8 cellular contexts compared by ENCODE assay signal in the genomic region with DNA sequence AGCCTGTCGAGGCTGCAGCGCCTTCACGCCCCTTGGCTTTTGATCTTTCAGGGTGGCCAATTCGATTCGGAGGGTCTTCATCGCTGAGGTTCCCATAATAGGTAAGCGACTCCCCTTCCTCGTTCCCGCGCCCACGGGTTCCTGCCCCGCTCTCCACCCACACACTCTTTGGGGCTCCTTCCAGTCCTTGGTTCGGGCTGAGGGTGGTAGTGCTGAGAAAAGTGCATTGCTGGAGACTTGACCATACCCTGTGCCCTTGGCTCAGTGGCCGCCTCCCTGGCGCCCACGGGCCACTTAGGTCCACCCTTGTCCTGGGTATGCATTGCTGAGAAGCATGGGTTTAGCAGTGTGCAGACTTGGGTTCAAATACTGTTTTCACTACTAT. TPM values are rescaled to one million over a fixed set of nuclear protein-coding genes. Genes with fewer than 3 reads are reported as not detected.
DNase-seq lines count a peak whose midpoint lies in the region; ATAC-seq and TF ChIP-seq lines count a peak whose summit lies in the region.

No MANE protein-coding gene starts in this region.

- no peak overlapping the region for H2AFZ ChIP-seq in mesenchymal stem cell (ENCODE audit: low read depth, low read length)

- peak overlapping the region; percentile 13 for H2BK15ac ChIP-seq in mesenchymal stem cell (ENCODE audit: low read depth, poor library complexity, severe bottlenecking)

- WGBS in mesenchymal stem cell = 0% methylated on average over 6 of the region's 16 CpGs

- H3K4ac ChIP-seq in mesenchymal stem cell (ENCODE audit: low read depth in 1 of 2, low read length in 2 of 2) = peak overlapping the region; percentile 15 to 88

- H3K27ac Mint-ChIP-seq in CD8-positive, alpha-beta memory T cell = peak overlapping the region; percentile 58 to 100 (median 99)

- intact Hi-C loops in breast epithelium (cut with DNase I; ENCODE audit: low total_unique reads) = no loop called here
- intact Hi-C loops in vagina (cut with DNase I) = loop anchor here (5.0 kb wide), 1 partner anchor 54 kb away; no protein-coding TSS in a partner anchor

- peak overlapping the region in 1 of 2 experiments; percentile 23 for H3K23ac ChIP-seq in mesenchymal stem cell (ENCODE audit: low read length in 2 of 2)

- H4K91ac ChIP-seq in mesenchymal stem cell (ENCODE audit: low read length) = peak overlapping the region; percentile 55

- no peak overlapping the region for H2BK12ac ChIP-seq in mesenchymal stem cell (ENCODE audit: low read length in 2 of 2)

- no peak overlapping the region for H2AK5ac ChIP-seq in mesenchymal stem cell (ENCODE audit: low read length, severe bottlenecking)

- peak overlapping the region in 1 of 2 experiments; percentile 73 for H3K18ac ChIP-seq in mesenchymal stem cell (ENCODE audit: low read depth in 1 of 2, low read length in 2 of 2)

- H3K36me3 Mint-ChIP-seq in CD8-positive, alpha-beta memory T cell = peaks cover 3 to 81% (median 10%) of the 10 kb centered on the region in 3 donors

- H3K27me3 ChIP-seq in CD8-positive, alpha-beta memory T cell (ENCODE audit: insufficient read depth, low read length, poor library complexity, severe bottlenecking) = no peaks in the 10 kb centered on the region
- H3K27me3 ChIP-seq in HUES6 (ENCODE audit: control insufficient read depth, insufficient read depth, low read length) (no peaks in the 10 kb centered on the region), breast epithelium (no peaks in the 10 kb centered on the region), mesenchymal stem cell (ENCODE audit: control insufficient read depth in 1 of 2, insufficient read depth in 1 of 2, low read length in 2 of 2) (no peaks in the 10 kb centered on the region), vagina (no peaks in the 10 kb centered on the region)

- peak overlapping the region; percentile 81 for H3K27ac ChIP-seq in CD8-positive, alpha-beta memory T cell (ENCODE audit: low read depth, low read length)
- H3K27ac ChIP-seq in HUES6 (ENCODE audit: low read depth, low read length) (no peak overlapping the region; the same call in 1 of the 2 replicates), breast epithelium (peak overlapping the region; percentile 90 to 93), mesenchymal stem cell (ENCODE audit: low read length, poor library complexity, severe bottlenecking) (no peak overlapping the region), vagina (peak overlapping the region; percentile 94)

- H3K9ac ChIP-seq in HUES6 (ENCODE audit: low read length) (peak overlapping the region; percentile 93), mesenchymal stem cell (ENCODE audit: low read length) (peak overlapping the region; percentile 94)

- peak overlapping the region; percentile 85 to 100 (median 99) for H3K4me3 Mint-ChIP-seq in CD8-positive, alpha-beta memory T cell

- peak overlapping the region; percentile 68 for H3K4me2 ChIP-seq in mesenchymal stem cell (ENCODE audit: low read length, poor library complexity, severe bottlenecking)

- no peak overlapping the region for H2BK5ac ChIP-seq in mesenchymal stem cell (ENCODE audit: low read depth, low read length, poor library complexity, severe bottlenecking)

- peak overlapping the region in 1 of 2 experiments; percentile 70 for H3K14ac ChIP-seq in mesenchymal stem cell (ENCODE audit: low read length in 2 of 2)

- TF ChIP-seq POLR2A in breast epithelium (IDR thresholded peaks at IDR 0.05) = no peak
- no peak for TF ChIP-seq POLR2A in vagina (IDR thresholded peaks at IDR 0.05)

- H2BK120ac ChIP-seq in mesenchymal stem cell (ENCODE audit: low read depth, low read length) = peak overlapping the region; percentile 8

- peaks cover 36 to 42% (median 41%) of the 10 kb centered on the region in 3 donors for H3K4me1 Mint-ChIP-seq in CD8-positive, alpha-beta memory T cell

- H4K8ac ChIP-seq in mesenchymal stem cell (ENCODE audit: low read length) = no peak overlapping the region

- CTCF ChIA-PET in CD8-positive, alpha-beta memory T cell (lab: Charles Lee) = interaction anchor here (0.8 to 2.4 kb wide), 18 partner anchors 8 to 159 kb away, joined by 3 to 34 read pairs (median 5); a partner anchor contains a TSS

- peaks cover 8% of the 10 kb centered on the region for H3K79me1 ChIP-seq in mesenchymal stem cell (replicated peaks; ENCODE audit: low read length, poor library complexity, severe bottlenecking)

- H3K4me3 ChIP-seq in CD8-positive, alpha-beta memory T cell (ENCODE audit: low read length) = peak overlapping the region; percentile 92
- H3K4me3 ChIP-seq in HUES6 (ENCODE audit: low read depth, low read length) = peak overlapping the region; percentile 97
- peak overlapping the region; percentile 98 to 100 (median 99) for H3K4me3 ChIP-seq in breast epithelium
- H3K4me3 ChIP-seq in mesenchymal stem cell (ENCODE audit: insufficient read depth in 1 of 2, low read depth in 1 of 2, low read length in 2 of 2) = peak overlapping the region; percentile 72 to 96
- peak overlapping the region; percentile 93 to 99 for H3K4me3 ChIP-seq in vagina

- DNase-seq in CD8-positive, alpha-beta memory T cell = no peak
- DNase-seq in breast epithelium (ENCODE audit: low spot score in 2 of 2) (no peak), mesenchymal stem cell (peak; percentile 32), vagina (ENCODE audit: extremely low spot score in 2 of 2) (no peak), NCI-H2171 treated with DMSO at 0.1 percent for 48 hours (lab: John Stamatoyannopoulos, UW) (no peak), cerebellum (ENCODE audit: low spot score) (no peak)

- H3K27me3 Mint-ChIP-seq in CD8-positive, alpha-beta memory T cell = peaks cover 0 to 4% of the 10 kb centered on the region in 2 donors

- H3K9me3 Mint-ChIP-seq in CD8-positive, alpha-beta memory T cell = no peaks in the 10 kb centered on the region

- H3K4me1 ChIP-seq in CD8-positive, alpha-beta memory T cell (ENCODE audit: insufficient read depth, low read length) = peaks cover 19% of the 10 kb centered on the region
- peaks cover 3% of the 10 kb centered on the region; the same call in 1 of the 2 replicates for H3K4me1 ChIP-seq in HUES6 (ENCODE audit: control insufficient read depth, insufficient read depth, low read length)
- peaks cover 0 to 17% of the 10 kb centered on the region in 2 donors for H3K4me1 ChIP-seq in breast epithelium
- H3K4me1 ChIP-seq in mesenchymal stem cell (ENCODE audit: control insufficient read depth, insufficient read depth, low read depth, low read length) = peaks cover 10% of the 10 kb centered on the region
- H3K4me1 ChIP-seq in vagina = peaks cover 24% of the 10 kb centered on the region

- TF ChIP-seq CTCF in breast epithelium (IDR thresholded peaks at IDR 0.05) (no peak), vagina (IDR thresholded peaks at IDR 0.05) (no peak)

- POLR2A ChIA-PET in CD8-positive, alpha-beta memory T cell (lab: Charles Lee) = interaction anchor here (1.2 to 2.5 kb wide), 7 partner anchors 15 to 273 kb away, joined by 4 to 22 read pairs (median 5); a partner anchor contains a TSS

- H3K9me3 ChIP-seq in CD8-positive, alpha-beta memory T cell (ENCODE audit: low read length) = no peaks in the 10 kb centered on the region
- H3K9me3 ChIP-seq in HUES6 (ENCODE audit: control insufficient read depth, insufficient read depth, low read depth, low read length) (no peaks in the 10 kb centered on the region), breast epithelium (no peaks in the 10 kb centered on the region), mesenchymal stem cell (ENCODE audit: control insufficient read depth, low read length) (no peaks in the 10 kb centered on the region), vagina (no peaks in the 10 kb centered on the region)

- H3K36me3 ChIP-seq in CD8-positive, alpha-beta memory T cell (ENCODE audit: insufficient read depth, low read length) = peaks cover 28% of the 10 kb centered on the region
- H3K36me3 ChIP-seq in HUES6 (ENCODE audit: control insufficient read depth, insufficient read depth, low read length) (peaks cover 71% of the 10 kb centered on the region), breast epithelium (peaks cover under 1% of the 10 kb centered on the region), mesenchymal stem cell (ENCODE audit: control insufficient read depth in 1 of 2, insufficient read depth in 2 of 2, low read depth in 1 of 2, low read length in 2 of 2) (peaks cover 35 to 75% of the 10 kb centered on the region in 2 experiments), vagina (peaks cover 0 to 52% of the 10 kb centered on the region in 2 donors)

- no peak for ATAC-seq in GM19467 (IDR thresholded peaks at IDR 0.05; ENCODE audit: unreplicated experiment)

RNA-seq across cellular contexts. Expression of a gene that starts 0.5 kb away (rescaled TPM):
- 10 to 100 TPM; 92.3 to 95.0 TPM for total RNA-seq in CD8-positive, alpha-beta memory T cell
- 36.1 TPM for polyA plus RNA-seq in CD8-positive, alpha-beta memory T cell
- total RNA-seq in breast epithelium = 100 to 1,000 TPM; 119 to 129 (median 127) TPM
- 39.3 TPM for polyA plus RNA-seq in mesenchymal stem cell (2013, experiment 1 of 2)
- polyA plus RNA-seq in mesenchymal stem cell (2013, experiment 2 of 2) = 40.0 TPM
- total RNA-seq in vagina = 127 TPM
- 52.8 TPM for total RNA-seq in cerebellum

RNA-seq across cellular contexts. Expression of a gene that starts 15.7 kb away (rescaled TPM):
- total RNA-seq in CD8-positive, alpha-beta memory T cell = 10 to 100 TPM; 50.5 to 51.9 TPM
- polyA plus RNA-seq in CD8-positive, alpha-beta memory T cell = 28.4 TPM
- total RNA-seq in breast epithelium = 10 to 100 TPM; 36.0 to 42.6 (median 40.7) TPM
- 26.1 TPM for polyA plus RNA-seq in mesenchymal stem cell (2013, experiment 1 of 2)
- polyA plus RNA-seq in mesenchymal stem cell (2013, experiment 2 of 2) = 25.9 TPM
- 37.6 TPM for total RNA-seq in vagina
- total RNA-seq in cerebellum = 43.2 TPM

RNA-seq across cellular contexts. Expression of a gene that starts 15.8 kb away (rescaled TPM):
- total RNA-seq in CD8-positive, alpha-beta memory T cell = 10 to 100 TPM; 79.0 to 81.1 TPM
- polyA plus RNA-seq in CD8-positive, alpha-beta memory T cell = 52.0 TPM
- total RNA-seq in breast epithelium (10 to 100 TPM; 23.4 to 33.2 (median 28.8) TPM), vagina (28.0 TPM), cerebellum (47.6 TPM)
- 30.8 TPM for polyA plus RNA-seq in mesenchymal stem cell (2013, experiment 1 of 2)
- 33.0 TPM for polyA plus RNA-seq in mesenchymal stem cell (2013, experiment 2 of 2)

RNA-seq across cellular contexts. Expression of a gene that starts 23.3 kb away (rescaled TPM):
- 1 to 10 TPM; 6.8 to 7.0 TPM for total RNA-seq in CD8-positive, alpha-beta memory T cell
- 3.3 TPM for polyA plus RNA-seq in CD8-positive, alpha-beta memory T cell
- 10 to 100 TPM; 13.1 to 20.3 (median 17.6) TPM for total RNA-seq in breast epithelium
- 29.6 TPM for polyA plus RNA-seq in mesenchymal stem cell (2013, experiment 1 of 2)
- 29.7 TPM for polyA plus RNA-seq in mesenchymal stem cell (2013, experiment 2 of 2)
- 19.4 TPM for total RNA-seq in vagina
- 29.5 TPM for total RNA-seq in cerebellum

RNA-seq across cellular contexts. Expression of a gene that starts 58.4 kb away (rescaled TPM):
- 10 to 100 TPM; 18.6 to 18.9 TPM for total RNA-seq in CD8-positive, alpha-beta memory T cell
- not detected for polyA plus RNA-seq in CD8-positive, alpha-beta memory T cell
- total RNA-seq in breast epithelium = not detected
- not detected for polyA plus RNA-seq in mesenchymal stem cell (2013, experiment 1 of 2)
- polyA plus RNA-seq in mesenchymal stem cell (2013, experiment 2 of 2) = not detected
- total RNA-seq in vagina = not detected
- total RNA-seq in cerebellum = not detected

Comparison
In these comparisons a context has a peak if more than half of its experiments do, and no peak if none do; other contexts are left out.
1. H3K27ac ChIP-seq: peak in CD8-positive, alpha-beta memory T cell (single experiment), breast epithelium (2 of 2) and vagina (single experiment); none in HUES6 (single experiment) and mesenchymal stem cell (single experiment).
2. Peak in every context shown above with its lines, with median percentiles within 50 percentile points of each other: H3K4me3 ChIP-seq.